19 cellular contexts compared by ENCODE assay signal in the genomic region with DNA sequence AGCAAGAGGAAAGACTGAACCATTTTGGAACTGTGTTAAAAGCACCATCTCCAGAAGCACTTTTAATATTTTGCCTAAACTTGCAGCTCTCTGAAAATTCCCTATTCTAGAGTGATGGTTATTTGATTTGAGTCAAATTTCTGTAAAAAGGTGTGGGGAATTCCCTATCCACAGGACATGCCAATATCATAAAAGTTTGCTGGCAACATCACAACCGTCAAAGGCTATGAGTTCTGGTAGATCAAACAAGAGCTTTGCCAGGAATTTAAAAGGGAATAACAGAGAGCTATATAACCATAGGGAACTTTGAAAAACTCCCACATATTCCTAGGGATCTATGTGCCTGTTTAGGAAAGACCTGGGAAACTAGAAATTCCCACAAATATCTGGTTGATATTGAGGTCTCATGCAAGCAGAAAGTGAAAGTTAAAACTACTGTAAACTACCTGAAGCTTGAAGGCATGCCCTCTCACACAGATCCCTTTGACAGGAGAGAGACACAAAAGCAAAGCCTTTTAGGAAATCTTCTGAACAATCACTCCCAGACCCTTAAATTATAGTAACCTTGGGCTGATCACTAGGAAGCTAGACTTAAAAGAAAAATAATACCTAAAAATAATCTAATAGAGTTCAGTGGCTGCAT.
DNase-seq lines count a peak whose midpoint lies in the region; ATAC-seq and TF ChIP-seq lines count a peak whose summit lies in the region.
"Had no signal": no experiment of that assay in that cellular context is flagged by ENCODE, and none has a peak within 500 bp of the region (broad histone marks: within the 10 kb centered on the region; RNA-seq: fewer than 3 reads in every experiment).

No MANE protein-coding gene starts in this region.

- no peak overlapping the region for H3K27ac Mint-ChIP-seq in GM23338

- H3K36me3 Mint-ChIP-seq in GM23338 (ENCODE audit: low read depth): no peaks in the 10 kb centered on the region

- POLR2A ChIA-PET in OCI-LY7 (lab: Charles Lee): no interaction called here

- CTCF ChIA-PET in OCI-LY7 (lab: Charles Lee; ENCODE audit: unreplicated experiment): no interaction called here

- H3K4me2 ChIP-seq in GM23338 (no peak overlapping the region), OCI-LY3 (ENCODE audit: low read length) (peak overlapping the region; percentile 51), OCI-LY7 (ENCODE audit: low read length) (no peak overlapping the region)

- H3K9ac ChIP-seq in OCI-LY3 (ENCODE audit: low read length): no peak overlapping the region
- H3K9ac ChIP-seq: GM23248 had no signal

- DNase-seq in GM23338 (ENCODE audit: low spot score): no peak
- DNase-seq in iris pigment epithelial cell (ENCODE audit: low read depth): peak; percentile 29
- peak; percentile 18 for DNase-seq in prostate gland (ENCODE audit: low spot score)
- no peak for DNase-seq in occipital lobe (lab: John Stamatoyannopoulos, UW)
- DNase-seq in OCI-LY7 (ENCODE audit: low spot score): no peak
- no peak for DNase-seq in COR-L47 (lab: John Stamatoyannopoulos, UW)
- DNase-seq: AML-193, DMS79 treated with DMSO at 0.1 percent for 48 hours, GM23248, IMR-90, Karpas-422, NCI-H1092 treated with DMSO at 0.1 percent for 48 hours, NCI-H146, NCI-H2029 treated with DMSO at 0.1 percent for 48 hours, NCI-H446 treated with DMSO at 0.1 percent for 48 hours, SHP77 had no signal

- H2AFZ ChIP-seq in GM23338: 0 out of 2 replicates have a peak overlapping the region, but pooled peaks have one; percentile 9
- H2AFZ ChIP-seq in OCI-LY3 (ENCODE audit: low read depth, low read length): peak overlapping the region; percentile 35; the same call in 1 of the 2 replicates
- no peak overlapping the region for H2AFZ ChIP-seq in OCI-LY7 (ENCODE audit: low read length)
- H2AFZ ChIP-seq: GM23248 had no signal

- H3K27me3 ChIP-seq in GM23338 (ENCODE audit: insufficient read depth) (no peaks in the 10 kb centered on the region), OCI-LY3 (ENCODE audit: low read depth, low read length) (no peaks in the 10 kb centered on the region), prostate gland (replicated peaks; ENCODE audit: insufficient read depth) (no peaks in the 10 kb centered on the region)

- no TSS peak for BruUV-seq in OCI-LY7 (replicated peaks; lab: Mats Ljungman, UMichigan)

- TF ChIP-seq CTCF in GM23338 (conservative IDR thresholded peaks at IDR 0.05; ENCODE audit: low read depth in 2 of 2): no peak
- TF ChIP-seq CTCF in OCI-LY3 (IDR thresholded peaks at IDR 0.05; ENCODE audit: low read depth, low read length): no peak
- no peak for TF ChIP-seq CTCF in prostate gland (IDR thresholded peaks at IDR 0.05)
- no peak for TF ChIP-seq CTCF in OCI-LY7 (conservative IDR thresholded peaks at IDR 0.05; ENCODE audit: low read length)

- no peak for ATAC-seq in GM23338

- H3K27ac ChIP-seq in GM23338 (ENCODE audit: low read depth) (no peak overlapping the region), OCI-LY3 (ENCODE audit: low read length) (no peak overlapping the region), prostate gland (no peak overlapping the region), OCI-LY7 (ENCODE audit: low read depth, low read length, poor library complexity, severe bottlenecking) (no peak overlapping the region)
- H3K27ac ChIP-seq: C4-2B, GM23248, SK-N-MC had no signal

- H3K4me3 ChIP-seq in GM23338 (no peak overlapping the region), OCI-LY3 (ENCODE audit: low read length) (peak overlapping the region; percentile 32; the same call in 1 of the 2 replicates), prostate gland (no peak overlapping the region), OCI-LY7 (ENCODE audit: low read depth, low read length, poor library complexity, severe bottlenecking) (no peak overlapping the region)
- H3K4me3 ChIP-seq: GM23248, SK-N-MC had no signal

- intact Hi-C loops in prostate gland (cut with DNase I) (no loop called here), OCI-LY7 (cut with micrococcal nuclease; ENCODE audit: unreplicated experiment) (no loop called here)

- H3K9me3 ChIP-seq in OCI-LY3 (ENCODE audit: insufficient read depth, low read length) (no peaks in the 10 kb centered on the region), prostate gland (no peaks in the 10 kb centered on the region), OCI-LY7 (ENCODE audit: low read length) (no peaks in the 10 kb centered on the region)

- H3K4me1 ChIP-seq in GM23338 (ENCODE audit: insufficient read depth) (no peaks in the 10 kb centered on the region), OCI-LY3 (ENCODE audit: low read length) (no peaks in the 10 kb centered on the region), prostate gland (replicated peaks) (no peaks in the 10 kb centered on the region), OCI-LY7 (ENCODE audit: insufficient read depth, low read length, poor library complexity, severe bottlenecking) (no peaks in the 10 kb centered on the region)

- no peaks in the 10 kb centered on the region for H3K79me2 ChIP-seq in GM23338 (replicated peaks; ENCODE audit: insufficient read depth)
- no peaks in the 10 kb centered on the region for H3K79me2 ChIP-seq in OCI-LY3 (ENCODE audit: low read length)
- no peaks in the 10 kb centered on the region for H3K79me2 ChIP-seq in OCI-LY7 (ENCODE audit: insufficient read depth, low read depth, low read length)

- no peaks in the 10 kb centered on the region for H3K27me3 Mint-ChIP-seq in GM23338 (ENCODE audit: insufficient read depth, low read depth, poor library complexity)

- no peak for TF ChIP-seq POLR2A in prostate gland (IDR thresholded peaks at IDR 0.05)

- 40% methylated on average over 1 of the region's 1 CpG for WGBS in prostate gland

- H3K4me1 Mint-ChIP-seq in GM23338: no peaks in the 10 kb centered on the region; the same call in 2 of the 3 replicates

- H3K9me2 ChIP-seq in GM23338 (ENCODE audit: insufficient read depth) (no peaks in the 10 kb centered on the region), OCI-LY7 (ENCODE audit: insufficient read depth, low read length) (no peaks in the 10 kb centered on the region)

- no peaks in the 10 kb centered on the region for H3K9me3 Mint-ChIP-seq in GM23338

- no peaks in the 10 kb centered on the region for H3F3A ChIP-seq in GM23338 (replicated peaks; ENCODE audit: low read depth)

- H4K20me1 ChIP-seq in GM23338 (replicated peaks; ENCODE audit: insufficient read depth): no peaks in the 10 kb centered on the region
- H4K20me1 ChIP-seq in OCI-LY3 (ENCODE audit: insufficient read depth, low read length): no peaks in the 10 kb centered on the region
- no peaks in the 10 kb centered on the region for H4K20me1 ChIP-seq in OCI-LY7 (ENCODE audit: insufficient read depth, low read length)

- no peak overlapping the region for H3K4me3 Mint-ChIP-seq in GM23338

- H3K36me3 ChIP-seq in GM23338 (ENCODE audit: insufficient read depth) (no peaks in the 10 kb centered on the region), OCI-LY3 (replicated peaks; ENCODE audit: low read depth, low read length) (no peaks in the 10 kb centered on the region), prostate gland (no peaks in the 10 kb centered on the region), OCI-LY7 (ENCODE audit: insufficient read depth, low read length) (no peaks in the 10 kb centered on the region)

TF ChIP-seq in GM23338, 12 proteins besides CTCF, POLR2A, EP300 and RAD21 (continues in another document):
- no peak for TF ChIP-seq EZH2phosphoT487 (IDR thresholded peaks at IDR 0.05; ENCODE audit: unreplicated experiment)

Comparison
In these comparisons a context has a peak if more than half of its experiments do, and no peak if none do; other contexts are left out.
1. DNase-seq: peak in iris pigment epithelial cell (single experiment) and prostate gland (single experiment); none in GM23338 (single experiment), occipital lobe (single experiment), OCI-LY7 (single experiment) and COR-L47 (single experiment).